ENCODE assay signal across 18 cellular contexts in the genomic region with DNA sequence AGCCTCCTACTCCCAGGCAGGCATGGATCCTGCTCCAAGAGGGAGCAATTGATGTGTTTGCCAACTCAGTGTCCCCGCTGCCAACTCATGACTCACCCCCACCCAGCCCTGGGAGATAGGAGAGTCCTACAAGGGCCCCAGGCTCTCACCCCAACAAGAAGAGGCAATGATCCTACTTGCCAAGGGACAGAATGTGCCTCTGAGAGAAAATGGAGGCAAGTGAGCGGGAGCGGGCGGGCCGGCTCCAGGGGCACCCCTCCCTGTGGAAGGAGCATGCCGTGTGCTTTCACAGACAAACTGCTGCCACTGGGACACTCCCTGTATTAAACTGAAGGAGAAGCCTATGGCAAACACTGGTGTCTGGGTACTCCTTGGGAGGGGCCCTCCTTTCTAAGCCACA. TPM values are rescaled to one million over a fixed set of nuclear protein-coding genes. Genes with fewer than 3 reads are reported as not detected.
DNase-seq lines count a peak whose midpoint lies in the region; ATAC-seq, FAIRE-seq and TF ChIP-seq lines count a peak whose summit lies in the region.
"Had no signal": no experiment of that assay in that cellular context is flagged by ENCODE, and none has a peak within 500 bp of the region (broad histone marks: within the 10 kb centered on the region; RNA-seq: fewer than 3 reads in every experiment).

No MANE protein-coding gene starts in this region.

- H2AK5ac ChIP-seq in IMR-90 (ENCODE audit: low read depth, low read length), result no peak overlapping the region

- H3K27me3 ChIP-seq in IMR-90 (ENCODE audit: control insufficient read depth, insufficient read depth, low read length), result peaks cover 61% of the 10 kb centered on the region
- H3K27me3 ChIP-seq in breast epithelium, result no peaks in the 10 kb centered on the region
- H3K27me3 ChIP-seq in CD4-positive, alpha-beta T cell (ENCODE audit: control insufficient read depth, insufficient read depth, low read length), result peaks cover 18% of the 10 kb centered on the region
- H3K27me3 ChIP-seq: BE2C, neural progenitor cell had no signal

- DNase-seq in AG08395 (ENCODE audit: low spot score) (peak; percentile 70), IMR-90 (peak; percentile 4), breast epithelium (ENCODE audit: low spot score in 2 of 2) (peak; percentile 78 to 87), left colon (peak; percentile 40 to 56), GM12892 (ENCODE audit: insufficient read length) (no peak), hypothalamus (lab: John Stamatoyannopoulos, UW) (no peak), NCI-H2081 treated with DMSO at 0.1 percent for 48 hours (lab: John Stamatoyannopoulos, UW) (no peak)
- no peak for DNase-seq in CD4-positive, alpha-beta T cell
- DNase-seq: activated CD4-positive, alpha-beta T cell treated with anti-CD3 and anti-CD28 coated beads, Interleukin-2, amount 10 ng/mL, durations not matched to agents 24 days and 14 days; activated gamma-delta T cell; BE2C; NCI-H1048; stimulated activated CD8-positive, alpha-beta memory T cell treated with anti-CD3 and anti-CD28 coated beads, Interleukin-4, amount 100 ng/mL, for 48 hours; T-cell had no signal

- no peaks in the 10 kb centered on the region for H4K20me1 ChIP-seq in IMR-90 (ENCODE audit: insufficient read depth, low read length)

- H3K23ac ChIP-seq in IMR-90 (ENCODE audit: low read depth, low read length), result no peak overlapping the region

- H3K4me3 ChIP-seq in IMR-90 (ENCODE audit: insufficient read depth, low read depth, low read length) (no peak overlapping the region), breast epithelium (no peak overlapping the region)
- H3K4me3 ChIP-seq: gastrocnemius medialis, neural progenitor cell had no signal

- no peaks in the 10 kb centered on the region for H3K4me1 Mint-ChIP-seq in CD4-positive, alpha-beta T cell (ENCODE audit: low read depth)
- H3K4me1 Mint-ChIP-seq: activated CD4-positive, alpha-beta T cell treated with anti-CD3 and anti-CD28 coated beads, Interleukin-2, amount 10 ng/mL, durations not matched to agents 24 days and 14 days; T-cell had no signal

- in situ Hi-C loops in IMR-90 (cut with MboI; ENCODE audit: low sequenced_read_pairs), result no loop called here

- no peak overlapping the region for H3K4ac ChIP-seq in IMR-90 (ENCODE audit: low read depth, low read length)

- H4K8ac ChIP-seq in IMR-90 (ENCODE audit: low read depth in 2 of 2, low read length in 2 of 2), result no peak overlapping the region

- H3K79me1 ChIP-seq in IMR-90 (ENCODE audit: low read depth in 1 of 2, low read length in 2 of 2), result no peaks in the 10 kb centered on the region

- H3K36me3 Mint-ChIP-seq in CD4-positive, alpha-beta T cell (ENCODE audit: low read depth), result no peaks in the 10 kb centered on the region
- H3K36me3 Mint-ChIP-seq: neural progenitor cell, T-cell had no signal

- H3K14ac ChIP-seq in IMR-90 (replicated peaks; ENCODE audit: low read depth, low read length), result no peak overlapping the region

- no peak overlapping the region for H2BK120ac ChIP-seq in IMR-90 (ENCODE audit: low read depth, low read length)

- H2BK5ac ChIP-seq in IMR-90 (ENCODE audit: low read depth, low read length, poor library complexity, severe bottlenecking), result no peak overlapping the region

- H3K18ac ChIP-seq in IMR-90 (ENCODE audit: low read depth, low read length), result no peak overlapping the region

- H4K5ac ChIP-seq in IMR-90 (ENCODE audit: low read depth, low read length), result no peak overlapping the region

- H2AFZ ChIP-seq in IMR-90 (replicated peaks; ENCODE audit: low read length, poor library complexity), result no peak overlapping the region
- H2AFZ ChIP-seq: neural progenitor cell had no signal

- H3K27me3 Mint-ChIP-seq in CD4-positive, alpha-beta T cell, result peaks cover 21% of the 10 kb centered on the region

- H2BK20ac ChIP-seq in IMR-90 (ENCODE audit: low read depth, low read length), result no peak overlapping the region

- no peak overlapping the region for H3K4me2 ChIP-seq in IMR-90 (ENCODE audit: low read depth, low read length)
- H3K4me2 ChIP-seq: neural progenitor cell had no signal

- H3K9me3 Mint-ChIP-seq in CD4-positive, alpha-beta T cell, result no peaks in the 10 kb centered on the region
- H3K9me3 Mint-ChIP-seq: activated CD4-positive, alpha-beta T cell treated with anti-CD3 and anti-CD28 coated beads, Interleukin-2, amount 10 ng/mL, durations not matched to agents 24 days and 14 days; neural progenitor cell; T-cell had no signal

- H3K27ac ChIP-seq in IMR-90 (ENCODE audit: insufficient read depth, low read length), result no peak overlapping the region
- peak overlapping the region; percentile 75 to 86 for H3K27ac ChIP-seq in breast epithelium
- H3K27ac ChIP-seq in CD4-positive, alpha-beta T cell (ENCODE audit: low read depth, low read length), result no peak overlapping the region
- H3K27ac ChIP-seq: gastrocnemius medialis, neural progenitor cell had no signal

- no peak for ATAC-seq in IMR-90 (ENCODE audit: low read depth)
- peak; percentile 84 for ATAC-seq in left colon
- no peak for ATAC-seq in CD4-positive, alpha-beta T cell (ENCODE audit: poor library complexity)
- ATAC-seq: left lobe of liver had no signal

- no TSS peak for BruUV-seq in IMR-90 (replicated peaks; lab: Mats Ljungman, UMichigan)

- H4K91ac ChIP-seq in IMR-90 (ENCODE audit: insufficient read depth, low read depth, low read length), result no peak overlapping the region

- no peak overlapping the region for H2BK15ac ChIP-seq in IMR-90 (ENCODE audit: low read depth, low read length)

- no peak overlapping the region for H2AK9ac ChIP-seq in IMR-90 (replicated peaks; ENCODE audit: low read depth, low read length, poor library complexity)

- dilution Hi-C loops in IMR-90 (cut with HindIII; ENCODE audit: low sequenced_read_pairs, unreplicated experiment), result no loop called here

- H3K4me3 Mint-ChIP-seq in CD4-positive, alpha-beta T cell, result no peak overlapping the region
- H3K4me3 Mint-ChIP-seq: activated CD4-positive, alpha-beta T cell treated with anti-CD3 and anti-CD28 coated beads, Interleukin-2, amount 10 ng/mL, durations not matched to agents 24 days and 14 days; neural progenitor cell; T-cell had no signal

- no peak overlapping the region for H3K56ac ChIP-seq in IMR-90 (ENCODE audit: extremely low read depth, insufficient read depth, low read length)

- no peaks in the 10 kb centered on the region for H3K36me3 ChIP-seq in IMR-90 (ENCODE audit: control insufficient read depth, insufficient read depth, low read length)
- no peaks in the 10 kb centered on the region for H3K36me3 ChIP-seq in breast epithelium
- H3K36me3 ChIP-seq: BE2C, gastrocnemius medialis, neural progenitor cell had no signal

- no peak overlapping the region for H3K9ac ChIP-seq in IMR-90 (ENCODE audit: low read depth, low read length)
- H3K9ac ChIP-seq: neural progenitor cell had no signal

- CTCF ChIA-PET in IMR-90 (lab: Yijun Ruan, JAX), result no interaction called here
- CTCF ChIA-PET in CD4-positive, alpha-beta T cell (lab: Charles Lee), result no interaction called here

- TF ChIP-seq CTCF in IMR-90 (conservative IDR thresholded peaks at IDR 0.05; ENCODE audit: low read depth, low read length) (no peak), breast epithelium (IDR thresholded peaks at IDR 0.05) (no peak)
- TF ChIP-seq CTCF in CD4-positive, alpha-beta T cell (IDR thresholded peaks at IDR 0.05), result no peak

- TF ChIP-seq POLR2A in IMR-90 (IDR thresholded peaks at IDR 0.05; ENCODE audit: low read depth, low read length) (no peak), breast epithelium (IDR thresholded peaks at IDR 0.05) (no peak), GM12892 (IDR thresholded peaks at IDR 0.05; ENCODE audit: low read depth, low read length) (no peak)

- H3K27ac Mint-ChIP-seq in CD4-positive, alpha-beta T cell, result no peak overlapping the region
- H3K27ac Mint-ChIP-seq: activated CD4-positive, alpha-beta T cell treated with anti-CD3 and anti-CD28 coated beads, Interleukin-2, amount 10 ng/mL, durations not matched to agents 24 days and 14 days; neural progenitor cell; T-cell had no signal

- no peaks in the 10 kb centered on the region for H3K4me1 ChIP-seq in IMR-90 (ENCODE audit: control insufficient read depth, insufficient read depth, low read length)
- H3K4me1 ChIP-seq in breast epithelium, result peaks cover 7 to 10% of the 10 kb centered on the region in 2 donors
- H3K4me1 ChIP-seq: BE2C had no signal

- no peak for TF ChIP-seq RAD21 in IMR-90 (IDR thresholded peaks at IDR 0.05; ENCODE audit: low read length)

- POLR2A ChIA-PET in IMR-90 (lab: Charles Lee; ENCODE audit: unreplicated experiment), result no interaction called here
- POLR2A ChIA-PET in CD4-positive, alpha-beta T cell (lab: Charles Lee), result no interaction called here

- H3K9me3 ChIP-seq in IMR-90 (ENCODE audit: control insufficient read depth, insufficient read depth, low read length) (no peaks in the 10 kb centered on the region), breast epithelium (no peaks in the 10 kb centered on the region)
- no peaks in the 10 kb centered on the region for H3K9me3 ChIP-seq in CD4-positive, alpha-beta T cell (ENCODE audit: control insufficient read depth, low read length)
- H3K9me3 ChIP-seq: BE2C, gastrocnemius medialis had no signal

- no peak for FAIRE-seq in GM12892 (lab: Jason Lieb, UNC)

- intact Hi-C loops in IMR-90 (cut with micrococcal nuclease), result no loop called here
- intact Hi-C loops in breast epithelium (cut with DNase I; ENCODE audit: low total_unique reads), result no loop called here
- intact Hi-C loops in left colon (cut with DNase I, micrococcal nuclease), result no loop called here
- intact Hi-C loops in CD4-positive, alpha-beta T cell (cut with DNase I, micrococcal nuclease), result no loop called here

- H3K9me1 ChIP-seq in IMR-90 (ENCODE audit: insufficient read depth, low read length), result no peaks in the 10 kb centered on the region

- WGBS in IMR-90 (ENCODE audit: extremely low coverage in 2 of 2, insufficient read length in 1 of 2), 2 experiments, result 50% methylated on average over 2 of the region's 6 CpGs; no CpG with 5 or more reads in 1 of the 2 experiments

TF ChIP-seq in IMR-90, 13 proteins besides CTCF, POLR2A, EP300 and RAD21 (continues in another document):
- TF ChIP-seq, protein P1, sequence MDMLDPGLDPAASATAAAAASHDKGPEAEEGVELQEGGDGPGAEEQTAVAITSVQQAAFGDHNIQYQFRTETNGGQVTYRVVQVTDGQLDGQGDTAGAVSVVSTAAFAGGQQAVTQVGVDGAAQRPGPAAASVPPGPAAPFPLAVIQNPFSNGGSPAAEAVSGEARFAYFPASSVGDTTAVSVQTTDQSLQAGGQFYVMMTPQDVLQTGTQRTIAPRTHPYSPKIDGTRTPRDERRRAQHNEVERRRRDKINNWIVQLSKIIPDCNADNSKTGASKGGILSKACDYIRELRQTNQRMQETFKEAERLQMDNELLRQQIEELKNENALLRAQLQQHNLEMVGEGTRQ (IDR thresholded peaks at IDR 0.05; ENCODE audit: low read depth, low read length), result no peak
- TF ChIP-seq MXI1 (IDR thresholded peaks at IDR 0.05; ENCODE audit: borderline replicate concordance, low read depth, low read length), result no peak
- TF ChIP-seq RFX5 (IDR thresholded peaks at IDR 0.05; ENCODE audit: low read depth, low read length), result no peak

RNA-seq across cellular contexts. Expression of a gene that starts 16.7 kb away (rescaled TPM):
- under 0.01 and 0.18 TPM in 2 replicates for total RNA-seq in IMR-90 (2012; rRNA removed)
- 0.16 and 0.36 TPM in 2 replicates for polyA plus RNA-seq in IMR-90 (2012; rRNA removed)
- 0.16 and 0.26 TPM in 2 replicates for polyA plus RNA-seq in IMR-90 (2012; cell fraction: cytosol; rRNA removed)
- polyA plus RNA-seq in IMR-90 (2012; cell fraction: nucleus; rRNA removed; ENCODE audit: low replicate concordance), result 0.18 and 0.20 TPM in 2 replicates
- 10 to 100 TPM in 2 of 3 donors, under 1 TPM in 1; 0.96 to 22.5 (median 12.1) TPM for total RNA-seq in breast epithelium
- under 1 TPM; 0.18 to 0.42 TPM for total RNA-seq in left colon
- not detected for total RNA-seq in CD4-positive, alpha-beta T cell
- polyA plus RNA-seq in GM12892 (2012; ENCODE audit: missing spikeins), result not detected
- total RNA-seq: activated CD4-positive, alpha-beta T cell treated with anti-CD3 and anti-CD28 coated beads, Interleukin-2, amount 10 ng/mL, durations not matched to agents 24 days and 14 days; G401 had no signal

Comparison
In these comparisons a context has a peak if more than half of its experiments do, and no peak if none do; other contexts are left out.
1. DNase-seq: peak in AG08395 (single experiment), IMR-90 (single experiment), breast epithelium (2 of 2) and left colon (2 of 2); none in CD4-positive, alpha-beta T cell (0 of 10), GM12892 (single experiment), hypothalamus (0 of 51) and NCI-H2081 treated with DMSO at 0.1 percent for 48 hours (single experiment).
2. H3K27ac ChIP-seq: peak in breast epithelium (2 of 2); none in IMR-90 (single experiment) and CD4-positive, alpha-beta T cell (single experiment).